In genomic region chr6:41297248-41297647, GRCh38 we compare ENCODE assay signal across 19 cellular contexts. TPM values are rescaled to one million over a fixed set of nuclear protein-coding genes. Genes with fewer than 3 reads are reported as not detected.
"Had no signal": no experiment of that assay in that cellular context is flagged by ENCODE, and none has a peak within 500 bp of the region (broad histone marks: within the 10 kb centered on the region; RNA-seq: fewer than 3 reads in every experiment).

No MANE protein-coding gene starts in this region.

RNA-seq across cellular contexts. Expression of gene TREM1, which starts 10.8 kb away (rescaled TPM):
- total RNA-seq: neural crest cell, osteocyte, prostate gland, pulmonary artery endothelial cell had no signal

RNA-seq across cellular contexts. Expression of gene NCR2, which starts 38.2 kb away (rescaled TPM):
- total RNA-seq: natural killer cell, neural crest cell, omental fat pad, osteocyte, pancreas, posterior vena cava, prostate gland, pulmonary artery endothelial cell, right atrium auricular region, sciatic nerve, smooth muscle cell, spleen, suprapubic skin, testis, transverse colon, upper lobe of left lung, ureter, vagina had no signal
- polyA plus RNA-seq: pancreas, smooth muscle cell, spleen, thymus had no signal
